Comparison of ENCODE assay signal across 8 cellular contexts in the genomic region with DNA sequence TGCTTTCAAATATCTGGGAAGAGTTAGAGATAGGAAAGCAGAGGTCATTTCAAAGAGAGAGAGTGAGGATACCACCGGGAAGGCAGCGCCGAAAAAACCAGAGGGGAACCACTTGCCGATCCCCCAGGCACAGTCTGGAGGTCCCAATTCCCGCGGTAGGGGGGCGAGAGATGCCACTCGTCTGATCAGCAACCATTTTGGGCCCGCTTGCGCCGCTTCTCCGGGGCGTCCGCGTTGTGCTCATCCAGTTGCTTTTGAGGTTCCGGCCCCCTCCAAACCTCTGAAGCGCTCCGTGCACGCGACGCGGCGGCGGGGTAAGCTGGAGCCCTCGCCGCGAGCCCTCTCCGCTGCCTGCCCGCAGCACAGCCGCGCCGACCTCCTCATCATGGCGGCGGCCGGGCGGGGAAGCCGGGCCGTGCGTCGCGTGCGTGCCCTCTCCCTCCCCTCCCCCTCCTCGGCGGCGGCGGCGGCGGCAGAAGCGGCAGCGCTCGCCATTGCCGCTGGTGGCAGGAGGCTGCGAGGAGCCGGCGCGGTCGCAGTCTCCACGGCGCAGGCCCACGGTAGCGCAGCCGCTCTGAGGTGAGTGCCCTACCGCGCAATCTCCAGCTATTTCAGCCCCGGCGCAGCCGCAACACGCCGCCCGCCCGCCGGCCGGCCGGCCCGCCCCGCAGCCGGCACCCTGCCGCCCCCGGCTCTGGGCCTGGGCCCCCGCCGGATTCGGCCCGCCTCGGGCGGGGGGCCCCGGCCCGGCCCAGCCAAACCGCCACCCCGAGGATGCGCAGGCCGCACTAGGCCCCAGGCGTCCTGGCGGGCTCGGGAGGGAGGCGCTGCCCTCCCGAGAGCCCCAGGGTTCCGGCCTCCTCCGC. TPM values are rescaled to one million over a fixed set of nuclear protein-coding genes. Genes with fewer than 3 reads are reported as not detected.
DNase-seq lines count a peak whose midpoint lies in the region; ATAC-seq and TF ChIP-seq lines count a peak whose summit lies in the region.

A gene (plus strand): TSS at position 475 of the 866 bp plus-strand sequence. CDS start 45,632 bp downstream, outside the sequence.

- no peaks in the 10 kb centered on the region for H4K20me1 ChIP-seq in OCI-LY1 (ENCODE audit: insufficient read depth, low read length)

- intact Hi-C loops in mucosa of descending colon (cut with DNase I, micrococcal nuclease): no loop called here

- no peaks in the 10 kb centered on the region for H3K27me3 ChIP-seq in OCI-LY1 (ENCODE audit: insufficient read depth, low read length)

- TF ChIP-seq CTCF in GM20000 (IDR thresholded peaks at IDR 0.05; ENCODE audit: extremely low read depth, missing control alignments) (peak; percentile 18), OCI-LY1 (IDR thresholded peaks at IDR 0.05; ENCODE audit: low read length) (no peak), epithelial cell of esophagus (IDR thresholded peaks at IDR 0.05; ENCODE audit: insufficient read depth, low read depth, low read length, missing control alignments) (no peak), mucosa of descending colon (IDR thresholded peaks at IDR 0.05) (peak; percentile 13)

- H3K36me3 ChIP-seq in OCI-LY1 (ENCODE audit: insufficient read depth, low read length) (peaks cover 38% of the 10 kb centered on the region), mucosa of descending colon (ENCODE audit: low read depth) (no peaks in the 10 kb centered on the region)

- H3K9ac ChIP-seq in OCI-LY1 (ENCODE audit: low read length): peak within 1 kb of the TSS; percentile 93

- peak; percentile 95 for ATAC-seq in mucosa of descending colon

- DNase-seq in Caki2 (ENCODE audit: low read depth): peak; percentile 95
- DNase-seq in GM20000 (ENCODE audit: low spot score): peak; percentile 95
- peak in 72 of 76 experiments; percentile 5 to 86 (median 72) for DNase-seq in HUDEP-2 (lab: John Stamatoyannopoulos, UW; ENCODE audit: unreplicated experiment in 76 of 76)
- peak; percentile 87 for DNase-seq in activated T-cell treated with anti-CD3 and anti-CD28 coated beads for 1 hour (ENCODE audit: low read depth)
- DNase-seq in epithelial cell of esophagus (ENCODE audit: low read depth): peak; percentile 95
- DNase-seq in mucosa of descending colon: peak; percentile 91 to 94 (median 93)
- peak; percentile 80 to 82 for DNase-seq in stimulated activated CD8-positive, alpha-beta memory T cell treated with anti-CD3 and anti-CD28 coated beads, Interleukin-4, amount 100 ng/mL, for 1 hour (ENCODE audit: low read depth in 2 of 2, low spot score in 1 of 2)

- H2AFZ ChIP-seq in OCI-LY1 (ENCODE audit: low read length): peak within 1 kb of the TSS; percentile 5; the same call in 1 of the 2 replicates

- peak within 1 kb of the TSS; percentile 70 for H3K27ac ChIP-seq in OCI-LY1 (ENCODE audit: low read depth, low read length, poor library complexity, severe bottlenecking)

- in situ Hi-C loops in Caki2 (cut with HindIII; ENCODE audit: low pct_unique_long_range_greater_than_20kb, low sequenced_read_pairs): no loop called here

- no peaks in the 10 kb centered on the region; the same call in 1 of the 2 replicates for H3F3A ChIP-seq in OCI-LY1 (ENCODE audit: insufficient read depth, low read length)

- no peaks in the 10 kb centered on the region for H3K9me3 ChIP-seq in OCI-LY1 (ENCODE audit: low read length)
- H3K9me3 ChIP-seq in mucosa of descending colon: no peaks in the 10 kb centered on the region

- peaks cover 52% of the 10 kb centered on the region for H3K4me1 ChIP-seq in OCI-LY1 (ENCODE audit: insufficient read depth, low read length, severe bottlenecking)
- H3K4me1 ChIP-seq in mucosa of descending colon (ENCODE audit: low read depth): peaks cover 21% of the 10 kb centered on the region

- peak within 1 kb of the TSS; percentile 91 for H3K4me2 ChIP-seq in OCI-LY1 (ENCODE audit: low read length)

- H3K79me2 ChIP-seq in OCI-LY1 (ENCODE audit: insufficient read depth, low read length): peaks cover 48% of the 10 kb centered on the region

- H3K9me2 ChIP-seq in OCI-LY1 (ENCODE audit: low read depth, low read length): no peaks in the 10 kb centered on the region

- H3K4me3 ChIP-seq in OCI-LY1 (ENCODE audit: low read depth, low read length, poor library complexity, severe bottlenecking) (peak within 1 kb of the TSS; percentile 81), epithelial cell of esophagus (ENCODE audit: low read length) (peak within 1 kb of the TSS; percentile 89), mucosa of descending colon (peak within 1 kb of the TSS; percentile 63)

RNA-seq across cellular contexts. Expression of the gene that starts here (rescaled TPM):
- 8.9 and 10.1 TPM in 2 replicates for total RNA-seq in Caki2 (2014; rRNA removed; shearing (Covaris generic); ENCODE audit: low replicate concordance)
- 10 to 100 TPM; 13.3 to 21.8 (median 17.4) TPM for total RNA-seq in mucosa of descending colon

Comparison
In these comparisons a context has a peak if more than half of its experiments do, and no peak if none do; other contexts are left out.
1. Peak in every context shown above with its lines: DNase-seq, ATAC-seq, H3K4me3 ChIP-seq and H3K27ac ChIP-seq.
2. CTCF ChIP-seq: peak in GM20000 (single experiment) and mucosa of descending colon (single experiment); none in OCI-LY1 (single experiment) and epithelial cell of esophagus (single experiment).